10 cellular contexts compared by ENCODE assay signal in genomic region chr4:87078987-87079469, GRCh38.
DNase-seq lines count a peak whose midpoint lies in the region; TF ChIP-seq lines count a peak whose summit lies in the region.
"Had no signal": no experiment of that assay in that cellular context is flagged by ENCODE, and none has a peak within 500 bp of the region (broad histone marks: within the 10 kb centered on the region; RNA-seq: fewer than 3 reads in every experiment).

No MANE protein-coding gene starts in this region.

- H3K27ac ChIP-seq in H9 (ENCODE audit: insufficient read length, low read depth, low read length) (no peak overlapping the region), coronary artery (peak overlapping the region; percentile 74 to 83), layer of hippocampus (ENCODE audit: low read depth, low read length) (peak overlapping the region; percentile 54), spleen (peak overlapping the region in 6 of 8 donors; percentile 10 to 64 (median 36))

- H3T11ph ChIP-seq in H9 (ENCODE audit: low read length), result peak overlapping the region; percentile 57

- H3K4me1 Mint-ChIP-seq in H9, result peaks cover 27 to 28% of the 10 kb centered on the region in 2 experiments
- H3K4me1 Mint-ChIP-seq in glutamatergic neuron (ENCODE audit: low read depth, unreplicated experiment), result peaks cover 12% of the 10 kb centered on the region
- H3K4me1 Mint-ChIP-seq in T-helper 2 cell treated with Interferon-gamma antibody and Interleukin-4, amounts not matched to agents 5 μg/mL and 100 μg/mL, for 36 hours (ENCODE audit: low read depth), result peaks cover 35% of the 10 kb centered on the region

- peaks cover 7% of the 10 kb centered on the region; the same call in 1 of the 2 replicates for H3K79me2 ChIP-seq in H9 (ENCODE audit: insufficient read depth, low read length)

- H3K36me3 Mint-ChIP-seq in H9 (ENCODE audit: insufficient read depth in 1 of 3, low read depth in 3 of 3), result peaks cover 0 to 10% (median 2%) of the 10 kb centered on the region in 3 experiments; a peak in 4 of 7 replicates
- H3K36me3 Mint-ChIP-seq in glutamatergic neuron (ENCODE audit: unreplicated experiment), result no peaks in the 10 kb centered on the region
- H3K36me3 Mint-ChIP-seq in T-helper 2 cell treated with Interferon-gamma antibody and Interleukin-4, amounts not matched to agents 5 μg/mL and 100 μg/mL, for 36 hours (ENCODE audit: low read depth), result peaks cover 9% of the 10 kb centered on the region
- H3K36me3 Mint-ChIP-seq: activated naive CD8-positive, alpha-beta T cell treated with anti-CD3 and anti-CD28 coated beads for 36 hours had no signal

- H4K91ac ChIP-seq in H9 (ENCODE audit: insufficient read length, low read depth, low read length), result no peak overlapping the region

- intact Hi-C loops in spleen (cut with DNase I; ENCODE audit: low total_unique reads), result no loop called here

- WGBS in H9 (ENCODE audit: extremely low coverage, insufficient read length, low lambda C conversion rate), result no CpG with 5 or more reads among the region's 6 CpGs
- WGBS in spleen, 5 donors, result 48 to 76% (median 62%) methylated on average over 6 of the region's 6 CpGs

- H2BK12ac ChIP-seq in H9 (ENCODE audit: insufficient read length, low read depth, low read length), result no peak overlapping the region

- no peak overlapping the region for H2BK15ac ChIP-seq in H9 (ENCODE audit: low read depth, low read length)

- H3K4me3 Mint-ChIP-seq in H9, result no peak overlapping the region
- no peak overlapping the region for H3K4me3 Mint-ChIP-seq in glutamatergic neuron (ENCODE audit: unreplicated experiment)
- H3K4me3 Mint-ChIP-seq in T-helper 2 cell treated with Interferon-gamma antibody and Interleukin-4, amounts not matched to agents 5 μg/mL and 100 μg/mL, for 36 hours, result no peak overlapping the region
- H3K4me3 Mint-ChIP-seq: activated naive CD8-positive, alpha-beta T cell treated with anti-CD3 and anti-CD28 coated beads for 36 hours had no signal

- H3K9me3 Mint-ChIP-seq in H9 (no peaks in the 10 kb centered on the region), glutamatergic neuron (ENCODE audit: unreplicated experiment) (peaks cover 1% of the 10 kb centered on the region)
- H3K9me3 Mint-ChIP-seq in T-helper 2 cell treated with Interferon-gamma antibody and Interleukin-4, amounts not matched to agents 5 μg/mL and 100 μg/mL, for 36 hours, result no peaks in the 10 kb centered on the region
- H3K9me3 Mint-ChIP-seq: activated naive CD8-positive, alpha-beta T cell treated with anti-CD3 and anti-CD28 coated beads for 36 hours had no signal

- TF ChIP-seq CTCF in H9 (conservative IDR thresholded peaks at IDR 0.05) (no peak), coronary artery (IDR thresholded peaks at IDR 0.05) (no peak), spleen (IDR thresholded peaks at IDR 0.05 in 8 of 11, conservative IDR thresholded peaks at IDR 0.05 in 3 of 11) (no peak), glutamatergic neuron (IDR thresholded peaks at IDR 0.05; ENCODE audit: partially characterized antibody, unreplicated experiment) (no peak)

- no peak overlapping the region for H2BK120ac ChIP-seq in H9 (ENCODE audit: low read depth, low read length, poor library complexity, severe bottlenecking)

- peaks cover 0 to 5% (median under 1%) of the 10 kb centered on the region in 6 donors for H3K36me3 ChIP-seq in spleen
- H3K36me3 ChIP-seq in H7 (replicated peaks; ENCODE audit: control insufficient read depth, insufficient read depth, low read length), result peaks cover 2% of the 10 kb centered on the region; the same call in 1 of the 2 replicates

- 0 out of 2 replicates have a peak, but pooled peaks cover 2% of the 10 kb centered on the region for H3K4me1 ChIP-seq in H9 (ENCODE audit: insufficient read depth, low read length)
- H3K4me1 ChIP-seq in spleen, result peaks cover 21 to 77% (median 44%) of the 10 kb centered on the region in 6 donors

- H3K9ac ChIP-seq in H9 (ENCODE audit: extremely low read depth, insufficient read length, low read length), result no peak overlapping the region

- H3K23ac ChIP-seq in H9 (ENCODE audit: insufficient read length, low read depth, low read length), result no peak overlapping the region

- H4K20me1 ChIP-seq in H9 (ENCODE audit: control insufficient read depth, insufficient read depth, insufficient read length), result no peaks in the 10 kb centered on the region

- no peak overlapping the region for H2AFZ ChIP-seq in H9 (ENCODE audit: low read length)

- no peak overlapping the region for H3K18ac ChIP-seq in H9 (ENCODE audit: insufficient read length, low read depth, low read length)

- no peak overlapping the region for H3K56ac ChIP-seq in H9 (ENCODE audit: insufficient read length, low read depth, low read length)

- no peak overlapping the region for H2BK5ac ChIP-seq in H9 (ENCODE audit: insufficient read length, low read length)

- H3K27me3 Mint-ChIP-seq in H9 (ENCODE audit: low read depth) (no peaks in the 10 kb centered on the region), glutamatergic neuron (ENCODE audit: unreplicated experiment) (no peaks in the 10 kb centered on the region)
- H3K27me3 Mint-ChIP-seq in T-helper 2 cell treated with Interferon-gamma antibody and Interleukin-4, amounts not matched to agents 5 μg/mL and 100 μg/mL, for 36 hours (ENCODE audit: low read depth), result no peaks in the 10 kb centered on the region
- H3K27me3 Mint-ChIP-seq: activated naive CD8-positive, alpha-beta T cell treated with anti-CD3 and anti-CD28 coated beads for 36 hours had no signal

- DNase-seq in H9 (no peak), coronary artery (ENCODE audit: low spot score) (no peak), spleen (no peak), glutamatergic neuron (no peak), SW 1271 (lab: John Stamatoyannopoulos, UW) (no peak), H7 (no peak)
- no peak for DNase-seq in T-helper 2 cell treated with Interferon-gamma antibody and Interleukin-4, amounts not matched to agents 5 μg/mL and 100 μg/mL, for 36 hours (ENCODE audit: low spot score)
- DNase-seq: activated naive CD8-positive, alpha-beta T cell treated with anti-CD3 and anti-CD28 coated beads for 36 hours; GF-D8 had no signal

- H3K4me3 ChIP-seq in coronary artery, result peak overlapping the region; percentile 47
- no peak overlapping the region for H3K4me3 ChIP-seq in spleen
- H3K4me3 ChIP-seq in H7 (ENCODE audit: insufficient read depth, low read depth, low read length), result no peak overlapping the region

- TF ChIP-seq POLR2A in spleen (IDR thresholded peaks at IDR 0.05), result no peak

- no peak overlapping the region for H3K27ac Mint-ChIP-seq in H9
- H3K27ac Mint-ChIP-seq in glutamatergic neuron (ENCODE audit: unreplicated experiment), result no peak overlapping the region
- no peak overlapping the region for H3K27ac Mint-ChIP-seq in T-helper 2 cell treated with Interferon-gamma antibody and Interleukin-4, amounts not matched to agents 5 μg/mL and 100 μg/mL, for 36 hours
- H3K27ac Mint-ChIP-seq: activated naive CD8-positive, alpha-beta T cell treated with anti-CD3 and anti-CD28 coated beads for 36 hours had no signal

- H2BK20ac ChIP-seq in H9 (ENCODE audit: low read depth, low read length, poor library complexity, severe bottlenecking), result no peak overlapping the region

- H3K14ac ChIP-seq in H9 (ENCODE audit: insufficient read depth, low read length), result no peak overlapping the region

- no peak overlapping the region for H3K4ac ChIP-seq in H9 (ENCODE audit: low read depth, low read length)

- peaks cover 10% of the 10 kb centered on the region for H3K79me1 ChIP-seq in H9 (ENCODE audit: insufficient read depth, low read depth, low read length, poor library complexity, severe bottlenecking)

- no peak overlapping the region for H2AK5ac ChIP-seq in H9 (ENCODE audit: insufficient read length, low read length)

- H3K9me3 ChIP-seq in H9 (ENCODE audit: control insufficient read depth, low read depth, low read length) (no peaks in the 10 kb centered on the region), spleen (no peaks in the 10 kb centered on the region)

- no peak overlapping the region for H4K8ac ChIP-seq in H9 (replicated peaks; ENCODE audit: insufficient read length, low read depth, low read length)

- H3K23me2 ChIP-seq in H9 (ENCODE audit: insufficient read length, low read depth, low read length, poor library complexity, severe bottlenecking), result no peaks in the 10 kb centered on the region

- H4K5ac ChIP-seq in H9 (ENCODE audit: insufficient read length, low read depth, low read length), result no peak overlapping the region

- no peak overlapping the region for H3K4me2 ChIP-seq in H9 (ENCODE audit: insufficient read depth, insufficient read length, low read length)

- H3K27me3 ChIP-seq in H9 (ENCODE audit: insufficient read depth, low read length) (no peaks in the 10 kb centered on the region), layer of hippocampus (ENCODE audit: control insufficient read depth, insufficient read depth, low read length) (no peaks in the 10 kb centered on the region), spleen (replicated peaks in 1 of 7) (no peaks in the 10 kb centered on the region), H7 (ENCODE audit: control insufficient read depth, insufficient read depth, low read length) (no peaks in the 10 kb centered on the region)
